In genomic region chr17:51166198-51166986, GRCh38 we compare ENCODE assay signal across 8 cellular contexts. TPM values are rescaled to one million over a fixed set of nuclear protein-coding genes. Genes with fewer than 3 reads are reported as not detected.
DNase-seq lines count a peak whose midpoint lies in the region; ATAC-seq and TF ChIP-seq lines count a peak whose summit lies in the region.

TSS of gene NME2 (plus strand) at chr17:51166411. CDS start at chr17:51166831, 420 bp downstream.

- H3K4me3 Mint-ChIP-seq in activated naive CD4-positive, alpha-beta T cell treated with anti-CD3 and anti-CD28 coated beads, Interleukin-2, amount 50 U/mL, for 24 hours = peak within 1 kb of the TSS; percentile 94

- peaks cover 23% of the 10 kb centered on the region for H3K36me3 Mint-ChIP-seq in activated naive CD4-positive, alpha-beta T cell treated with anti-CD3 and anti-CD28 coated beads, Interleukin-2, amount 50 U/mL, for 24 hours

- peaks cover 35% of the 10 kb centered on the region for H3K79me2 ChIP-seq in osteoblast (ENCODE audit: insufficient read depth, low read length)

- H3K27ac ChIP-seq in KOPT-K1 (ENCODE audit: low read depth, low read length, poor library complexity, severe bottlenecking) (peak within 1 kb of the TSS; percentile 92), SK-N-MC (peak within 1 kb of the TSS; percentile 75), osteoblast (ENCODE audit: low read depth, low read length) (peak within 1 kb of the TSS; percentile 84), thoracic aorta (peak within 1 kb of the TSS; percentile 95 to 97)

- peaks cover 7% of the 10 kb centered on the region for H4K20me1 ChIP-seq in osteoblast (ENCODE audit: insufficient read depth, low read length)

- H3K27me3 ChIP-seq in osteoblast (ENCODE audit: insufficient read depth, low read length) (no peaks in the 10 kb centered on the region), thoracic aorta (replicated peaks; ENCODE audit: insufficient read depth) (no peaks in the 10 kb centered on the region)

- H3K27me3 Mint-ChIP-seq in activated naive CD4-positive, alpha-beta T cell treated with anti-CD3 and anti-CD28 coated beads, Interleukin-2, amount 50 U/mL, for 24 hours = no peaks in the 10 kb centered on the region

- H3K9me3 Mint-ChIP-seq in activated naive CD4-positive, alpha-beta T cell treated with anti-CD3 and anti-CD28 coated beads, Interleukin-2, amount 50 U/mL, for 24 hours = no peaks in the 10 kb centered on the region

- peak within 1 kb of the TSS; percentile 84 for H3K4me2 ChIP-seq in osteoblast (ENCODE audit: insufficient read depth, low read length)

- H3K36me3 ChIP-seq in KOPT-K1 (ENCODE audit: insufficient read depth, low read length) = peaks cover 61% of the 10 kb centered on the region
- H3K36me3 ChIP-seq in SK-N-MC (ENCODE audit: insufficient read depth, low read length) = peaks cover 55% of the 10 kb centered on the region
- peaks cover 56% of the 10 kb centered on the region for H3K36me3 ChIP-seq in osteoblast (ENCODE audit: insufficient read depth, low read length)
- H3K36me3 ChIP-seq in thoracic aorta = peaks cover 26% of the 10 kb centered on the region

- peak within 1 kb of the TSS; percentile 83 for H2AFZ ChIP-seq in osteoblast (ENCODE audit: low read length)

- H3K9me3 ChIP-seq in KOPT-K1 (ENCODE audit: insufficient read depth, low read length, poor library complexity, severe bottlenecking) = no peaks in the 10 kb centered on the region
- H3K9me3 ChIP-seq in SK-N-MC (ENCODE audit: low read depth, low read length) = no peaks in the 10 kb centered on the region
- H3K9me3 ChIP-seq in osteoblast (ENCODE audit: low read depth, low read length) = no peaks in the 10 kb centered on the region
- no peaks in the 10 kb centered on the region for H3K9me3 ChIP-seq in thoracic aorta

- H3K4me1 ChIP-seq in osteoblast (ENCODE audit: insufficient read depth, low read length) = peaks cover 12% of the 10 kb centered on the region
- peaks cover 14% of the 10 kb centered on the region in 2 donors for H3K4me1 ChIP-seq in thoracic aorta (ENCODE audit: control insufficient read depth in 1 of 2, low read depth in 2 of 2)

- DNase-seq in ELR (ENCODE audit: low read depth) (peak; percentile 93), SK-N-MC (ENCODE audit: low read depth, low spot score) (no peak), glomerular visceral epithelial cell (ENCODE audit: extremely low spot score) (peak; percentile 92), osteoblast (ENCODE audit: insufficient read length, low spot score, missing footprints) (peak; percentile 99), thoracic aorta (ENCODE audit: low spot score) (peak; percentile 60)

- H3K4me3 ChIP-seq in SK-N-MC (peak within 1 kb of the TSS; percentile 96), osteoblast (ENCODE audit: insufficient read depth, low read length) (peak within 1 kb of the TSS; percentile 94), thoracic aorta (peak within 1 kb of the TSS; percentile 99)

- peaks cover 40% of the 10 kb centered on the region for H3K4me1 Mint-ChIP-seq in activated naive CD4-positive, alpha-beta T cell treated with anti-CD3 and anti-CD28 coated beads, Interleukin-2, amount 50 U/mL, for 24 hours

- peak within 1 kb of the TSS; percentile 95 for H3K9ac ChIP-seq in SK-N-MC (ENCODE audit: insufficient read length)

- peak within 1 kb of the TSS; percentile 100 for H3K27ac Mint-ChIP-seq in activated naive CD4-positive, alpha-beta T cell treated with anti-CD3 and anti-CD28 coated beads, Interleukin-2, amount 50 U/mL, for 24 hours

- ATAC-seq in GM21786 (IDR thresholded peaks at IDR 0.05; ENCODE audit: unreplicated experiment) (peak; percentile 82), thoracic aorta (ENCODE audit: insufficient number of reproducible peaks, low FRiP score, low read depth) (peak; percentile 70)

- TF ChIP-seq CTCF in osteoblast (IDR thresholded peaks at IDR 0.05; ENCODE audit: extremely low read depth, low read depth, low read length) = no peak
- TF ChIP-seq CTCF in thoracic aorta (IDR thresholded peaks at IDR 0.05) = no peak

RNA-seq across cellular contexts. Expression of gene NME2, which starts in this region (rescaled TPM):
- total RNA-seq in osteoblast (512 and 524 TPM in 2 replicates), thoracic aorta (100 to 1,000 TPM; 331 to 338 TPM)
